ENCODE assay signal across 14 cellular contexts in genomic region chr1:219876798-219877209, GRCh38. TPM values are rescaled to one million over a fixed set of nuclear protein-coding genes. Genes with fewer than 3 reads are reported as not detected.
DNase-seq lines count a peak whose midpoint lies in the region; FAIRE-seq and TF ChIP-seq lines count a peak whose summit lies in the region.
"Had no signal": no experiment of that assay in that cellular context is flagged by ENCODE, and none has a peak within 500 bp of the region (broad histone marks: within the 10 kb centered on the region; RNA-seq: fewer than 3 reads in every experiment).

No MANE protein-coding gene starts in this region.

- WGBS in spleen, 5 donors, result 67 to 77% (median 70%) methylated on average over 5 of the region's 5 CpGs
- 73% methylated on average over 5 of the region's 5 CpGs for WGBS in lower leg skin, 2 donors

- no peaks in the 10 kb centered on the region for H3K4me1 ChIP-seq in spleen

- TF ChIP-seq POLR2A in spleen (IDR thresholded peaks at IDR 0.05) (no peak), lower leg skin (IDR thresholded peaks at IDR 0.05) (no peak)

- H3K36me3 ChIP-seq in spleen, result no peaks in the 10 kb centered on the region

- peaks cover 0 to 26% (median 0%) of the 10 kb centered on the region in 7 donors for H3K27me3 ChIP-seq in spleen (replicated peaks in 1 of 7)

- H3K36me3 Mint-ChIP-seq in neural crest cell (ENCODE audit: low read depth), result no peaks in the 10 kb centered on the region

- H3K27me3 Mint-ChIP-seq in neural crest cell (ENCODE audit: low read depth), result peaks cover 4% of the 10 kb centered on the region

- TF ChIP-seq CTCF in neural crest cell (conservative IDR thresholded peaks at IDR 0.05) (peak; percentile 30), spleen (IDR thresholded peaks at IDR 0.05 in 8 of 11, conservative IDR thresholded peaks at IDR 0.05 in 3 of 11) (no peak), lower leg skin (IDR thresholded peaks at IDR 0.05) (no peak)

- DNase-seq in NCI-H1092 treated with DMSO at 0.1 percent for 48 hours (lab: John Stamatoyannopoulos, UW) (peak; percentile 17), NCI-H1092 (lab: John Stamatoyannopoulos, UW) (no peak), LoVo (ENCODE audit: low spot score) (peak; percentile 32), neural crest cell (ENCODE audit: low read depth, low spot score) (no peak), spleen (no peak), lower leg skin (ENCODE audit: low spot score in 2 of 2) (no peak), NCI-H774 (lab: John Stamatoyannopoulos, UW) (no peak)
- DNase-seq: NCI-H2081 had no signal

- H3K27ac Mint-ChIP-seq in neural crest cell (ENCODE audit: unreplicated experiment), result no peak overlapping the region

- H3K9me3 Mint-ChIP-seq in neural crest cell, result no peaks in the 10 kb centered on the region

- no peaks in the 10 kb centered on the region for H3K9me3 ChIP-seq in spleen

- H3K27ac ChIP-seq in spleen, result no peak overlapping the region
- H3K27ac ChIP-seq: HL-60, SK-N-MC had no signal

- H3K4me1 Mint-ChIP-seq in neural crest cell, result peaks cover 11% of the 10 kb centered on the region

- FAIRE-seq in TTC549 (lab: Jason Lieb, UNC), result peak; percentile 87
- FAIRE-seq: GM19239, urothelium cell line had no signal

- H3K4me3 ChIP-seq in spleen, result no peak overlapping the region
- H3K4me3 ChIP-seq in lower leg skin (ENCODE audit: low read depth, poor library complexity, severe bottlenecking), result no peak overlapping the region
- H3K4me3 ChIP-seq: SK-N-MC had no signal

- intact Hi-C loops in spleen (cut with DNase I; ENCODE audit: low total_unique reads) (no loop called here), lower leg skin (cut with DNase I; ENCODE audit: low total_unique reads) (no loop called here)

- no peak overlapping the region for H3K4me3 Mint-ChIP-seq in neural crest cell

RNA-seq across cellular contexts. Expression of gene SLC30A10, which starts 51.6 kb away (rescaled TPM):
- total RNA-seq in neural crest cell (0.63 and 0.73 TPM in 2 replicates), spleen (not detected), lower leg skin (under 1 TPM; 0.15 to 0.59 (median 0.44) TPM)
- polyA plus RNA-seq in spleen, result under 1 TPM in 1 of 3 donors, not detected in 2; 0.03 TPM
- polyA plus RNA-seq: esophagus had no signal

Comparison
In these comparisons a context has a peak if more than half of its experiments do, and no peak if none do; other contexts are left out.
1. DNase-seq: peak in NCI-H1092 treated with DMSO at 0.1 percent for 48 hours (single experiment) and LoVo (single experiment); none in NCI-H1092 (single experiment), neural crest cell (single experiment), spleen (single experiment), lower leg skin (0 of 2) and NCI-H774 (single experiment).